11 cellular contexts compared by ENCODE assay signal in genomic region chr20:12965880-12966270, GRCh38.
"Had no signal": no experiment of that assay in that cellular context is flagged by ENCODE, and none has a peak within 500 bp of the region (broad histone marks: within the 10 kb centered on the region; RNA-seq: fewer than 3 reads in every experiment).

No MANE protein-coding gene starts in this region.

- H3K9me3 ChIP-seq: thoracic aorta had no signal

- H3K4me3 Mint-ChIP-seq: activated naive CD4-positive, alpha-beta T cell treated with anti-CD3 and anti-CD28 coated beads, Interleukin-2, amount 50 U/mL, for 24 hours; naive thymus-derived CD8-positive, alpha-beta T cell; T-helper 2 cell treated with Interferon-gamma antibody and Interleukin-4, amounts not matched to agents 5 μg/mL and 100 μg/mL, for 36 hours had no signal

- H3K9me3 Mint-ChIP-seq: activated naive CD4-positive, alpha-beta T cell treated with anti-CD3 and anti-CD28 coated beads, Interleukin-2, amount 50 U/mL, for 24 hours; naive thymus-derived CD8-positive, alpha-beta T cell; T-helper 2 cell treated with Interferon-gamma antibody and Interleukin-4, amounts not matched to agents 5 μg/mL and 100 μg/mL, for 36 hours had no signal

- H3K4me1 Mint-ChIP-seq: activated naive CD4-positive, alpha-beta T cell treated with anti-CD3 and anti-CD28 coated beads, Interleukin-2, amount 50 U/mL, for 24 hours had no signal

- H3K36me3 ChIP-seq: cardiac muscle cell, stomach, thoracic aorta had no signal

- H3K36me3 Mint-ChIP-seq: activated naive CD4-positive, alpha-beta T cell treated with anti-CD3 and anti-CD28 coated beads, Interleukin-2, amount 50 U/mL, for 24 hours; naive thymus-derived CD8-positive, alpha-beta T cell had no signal

- H3K4me3 ChIP-seq: cardiac muscle cell, dorsolateral prefrontal cortex, stomach, thoracic aorta had no signal

- H3K4me1 ChIP-seq: stomach had no signal

- H3K27me3 Mint-ChIP-seq: activated naive CD4-positive, alpha-beta T cell treated with anti-CD3 and anti-CD28 coated beads, Interleukin-2, amount 50 U/mL, for 24 hours; naive thymus-derived CD8-positive, alpha-beta T cell; progenitor cell of endocrine pancreas had no signal

- DNase-seq: activated CD4-positive, alpha-beta T cell treated with anti-CD3 and anti-CD28 coated beads, Interleukin-2, amount 50 U/mL, for 1 hour; activated T-cell treated with anti-CD3 and anti-CD28 coated beads for 4 hours; dorsolateral prefrontal cortex; occipital lobe; stomach had no signal

- H3K27ac ChIP-seq: cardiac muscle cell, stomach, thoracic aorta had no signal

- H3K27me3 ChIP-seq: cardiac muscle cell had no signal

- H3K27ac Mint-ChIP-seq: activated naive CD4-positive, alpha-beta T cell treated with anti-CD3 and anti-CD28 coated beads, Interleukin-2, amount 50 U/mL, for 24 hours; progenitor cell of endocrine pancreas; T-helper 2 cell treated with Interferon-gamma antibody and Interleukin-4, amounts not matched to agents 5 μg/mL and 100 μg/mL, for 36 hours had no signal
